Comparison of ENCODE assay signal across 17 cellular contexts in the genomic region with DNA sequence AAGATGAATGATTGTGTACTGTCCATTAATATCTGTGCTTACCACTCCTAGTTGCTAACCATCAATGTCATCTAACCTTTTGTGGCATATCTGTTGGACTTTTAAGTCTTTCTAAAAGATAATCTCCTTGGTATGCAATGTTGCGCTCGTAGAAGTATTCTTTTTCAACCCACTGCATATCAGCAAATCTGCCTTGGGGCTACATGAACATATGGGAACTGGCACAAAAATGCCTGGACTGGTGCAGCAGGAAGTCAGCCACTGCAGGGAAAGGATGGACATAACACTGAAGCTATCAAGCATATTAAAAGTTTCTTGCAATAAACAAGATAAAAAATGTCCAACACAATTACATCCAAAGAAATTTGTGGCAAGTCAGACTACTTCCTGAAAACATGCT.
"Had no signal": no experiment of that assay in that cellular context is flagged by ENCODE, and none has a peak within 500 bp of the region (broad histone marks: within the 10 kb centered on the region; RNA-seq: fewer than 3 reads in every experiment).

No MANE protein-coding gene starts in this region.

- H3K9me3 ChIP-seq: lower lobe of right lung, prostate gland, right lobe of liver, upper lobe of left lung had no signal

- H3K27ac ChIP-seq: lower lobe of right lung, prostate gland, right lobe of liver, upper lobe of left lung had no signal

- H3K4me3 ChIP-seq: lower lobe of right lung, prostate gland, right lobe of liver, smooth muscle cell, upper lobe of left lung had no signal

- H3K4me2 ChIP-seq: smooth muscle cell had no signal

- DNase-seq: activated CD4-positive, alpha-beta T cell treated with anti-CD3 and anti-CD28 coated beads, Interleukin-2, amount 10 ng/mL, durations not matched to agents 7 days and 5 days; activated CD4-positive, CD25-positive, alpha-beta regulatory T cell; activated CD8-positive, alpha-beta memory T cell treated with anti-CD3 and anti-CD28 coated beads for 24 hours; activated gamma-delta T cell treated with Interleukin-2 at 50 U/mL for 16 hours; anterior cingulate cortex; dermis blood vessel endothelial cell; effector memory CD8-positive, alpha-beta T cell; head of caudate nucleus; lower lobe of right lung; midbrain; right lobe of liver; stimulated activated CD4-positive, alpha-beta T cell treated with anti-CD3 and anti-CD28 coated beads, Interleukin-4, amount 100 ng/mL, for 4 hours; stimulated activated CD8-positive, alpha-beta memory T cell treated with anti-CD3 and anti-CD28 coated beads, Interleukin-4, amount 100 ng/mL, for 48 hours; stimulated activated naive CD8-positive, alpha-beta T cell treated with anti-CD3 and anti-CD28 coated beads, Interleukin-15, Interleukin-2, amounts not matched to agents 100 U/mL and 50 U/mL, for 24 hours; upper lobe of left lung had no signal

- H3K4me1 ChIP-seq: lower lobe of right lung, prostate gland, right lobe of liver, upper lobe of left lung had no signal

- H3K36me3 ChIP-seq: lower lobe of right lung, prostate gland, right lobe of liver, upper lobe of left lung had no signal

- H3K27me3 ChIP-seq: right lobe of liver, upper lobe of left lung had no signal

- ATAC-seq: effector memory CD8-positive, alpha-beta T cell; lower lobe of right lung; right lobe of liver; stimulated activated naive CD8-positive, alpha-beta T cell treated with anti-CD3 and anti-CD28 coated beads, Interleukin-15, Interleukin-2, amounts not matched to agents 100 U/mL and 50 U/mL, for 24 hours had no signal
